In genomic region chr5:58069016-58069705, GRCh38 we compare ENCODE assay signal across 22 cellular contexts.
DNase-seq lines count a peak whose midpoint lies in the region; ATAC-seq and TF ChIP-seq lines count a peak whose summit lies in the region.
"Had no signal": no experiment of that assay in that cellular context is flagged by ENCODE, and none has a peak within 500 bp of the region (broad histone marks: within the 10 kb centered on the region; RNA-seq: fewer than 3 reads in every experiment).

No MANE protein-coding gene starts in this region.

- ATAC-seq in RWPE2 (ENCODE audit: low read depth), result no peak
- ATAC-seq in mucosa of descending colon, result peak; percentile 3
- no peak for ATAC-seq in HG03039 (IDR thresholded peaks at IDR 0.05; ENCODE audit: unreplicated experiment)
- ATAC-seq in GM19455 (IDR thresholded peaks at IDR 0.05; ENCODE audit: unreplicated experiment), result no peak

- H3K36me3 ChIP-seq in breast epithelium (no peaks in the 10 kb centered on the region), mammary epithelial cell (ENCODE audit: insufficient read depth, low read length) (no peaks in the 10 kb centered on the region), RWPE2 (ENCODE audit: low read depth) (no peaks in the 10 kb centered on the region), mucosa of descending colon (ENCODE audit: low read depth) (no peaks in the 10 kb centered on the region)
- H3K36me3 ChIP-seq: BLaER1, SJSA1 had no signal

- no peak for DNase-seq in breast epithelium (ENCODE audit: low spot score in 2 of 2)
- DNase-seq in mammary epithelial cell, result no peak
- DNase-seq in RWPE2 (ENCODE audit: low spot score), result peak; percentile 41
- peak in 2 of 3 donors; percentile 38 to 46 for DNase-seq in mucosa of descending colon
- no peak for DNase-seq in activated T-cell treated with anti-CD3 and anti-CD28 coated beads, Interleukin-2, amount 50 U/mL, for 48 hours
- DNase-seq: 8988T; CD4-positive, alpha-beta T cell; GOT3; HCEC 1CT; NCI-H1092; NCI-H1436; NCI-H187; NCI-H2081 treated with DMSO at 0.1 percent for 48 hours; NCI-H2171; NCI-H226; NCI-H510A; Right ventricle myocardium superior had no signal

- CTCF ChIA-PET in mammary epithelial cell (lab: Charles Lee; ENCODE audit: low non-redundant PET), result no interaction called here

- no peak for TF ChIP-seq POLR2A in breast epithelium (IDR thresholded peaks at IDR 0.05)

- WGBS in mammary epithelial cell (ENCODE audit: low coverage, missing lambda C conversion rate), result 89% methylated on average over 22 of the region's 31 CpGs

- no peak overlapping the region for H3K9ac ChIP-seq in mammary epithelial cell (ENCODE audit: insufficient read depth, low read length)
- H3K9ac ChIP-seq: BLaER1 had no signal

- intact Hi-C loops in breast epithelium (cut with DNase I; ENCODE audit: low total_unique reads) (no loop called here), mammary epithelial cell (cut with micrococcal nuclease) (no loop called here), mucosa of descending colon (cut with DNase I, micrococcal nuclease) (no loop called here)

- H3K27me3 ChIP-seq in breast epithelium (no peaks in the 10 kb centered on the region), mammary epithelial cell (ENCODE audit: insufficient read depth, low read length) (no peaks in the 10 kb centered on the region), RWPE2 (ENCODE audit: insufficient read depth, poor library complexity, severe bottlenecking) (no peaks in the 10 kb centered on the region)
- H3K27me3 ChIP-seq: BLaER1, SJSA1 had no signal

- H3K4me3 ChIP-seq in breast epithelium (no peak overlapping the region), mammary epithelial cell (replicated peaks in 1 of 3; ENCODE audit: insufficient read depth in 1 of 3, low read depth in 2 of 3, low read length in 3 of 3) (no peak overlapping the region), RWPE2 (ENCODE audit: severe bottlenecking) (no peak overlapping the region), mucosa of descending colon (no peak overlapping the region)
- H3K4me3 ChIP-seq: BLaER1, SJSA1 had no signal

- H3K9me3 ChIP-seq in breast epithelium (peaks cover 0 to 5% of the 10 kb centered on the region in 2 donors), mammary epithelial cell (replicated peaks; ENCODE audit: insufficient read depth, low read length) (peaks cover 3% of the 10 kb centered on the region), RWPE2 (ENCODE audit: severe bottlenecking) (no peaks in the 10 kb centered on the region), mucosa of descending colon (no peaks in the 10 kb centered on the region)
- H3K9me3 ChIP-seq: SJSA1 had no signal

- H3K4me1 ChIP-seq in breast epithelium, result no peaks in the 10 kb centered on the region
- no peaks in the 10 kb centered on the region for H3K4me1 ChIP-seq in mammary epithelial cell (ENCODE audit: insufficient read depth, low read length)
- peaks cover 9% of the 10 kb centered on the region for H3K4me1 ChIP-seq in RWPE2 (ENCODE audit: insufficient read depth, poor library complexity, severe bottlenecking)
- peaks cover 10% of the 10 kb centered on the region for H3K4me1 ChIP-seq in mucosa of descending colon (ENCODE audit: low read depth)

- TF ChIP-seq CTCF in breast epithelium (IDR thresholded peaks at IDR 0.05) (no peak), mammary epithelial cell (conservative IDR thresholded peaks at IDR 0.05 in 1 of 2, IDR thresholded peaks at IDR 0.05 in 1 of 2; ENCODE audit: extremely low read depth in 1 of 2, insufficient read depth in 1 of 2, low read depth in 1 of 2, low read length in 2 of 2) (no peak), C4-2B (conservative IDR thresholded peaks at IDR 0.05) (no peak), RWPE2 (IDR thresholded peaks at IDR 0.05; ENCODE audit: poor library complexity, severe bottlenecking) (no peak), mucosa of descending colon (IDR thresholded peaks at IDR 0.05) (no peak)

- peak overlapping the region; percentile 44 to 48 for H3K27ac ChIP-seq in breast epithelium
- H3K27ac ChIP-seq in mammary epithelial cell (ENCODE audit: insufficient read depth, low read depth, low read length), result no peak overlapping the region
- peak overlapping the region; percentile 82 for H3K27ac ChIP-seq in C4-2B
- H3K27ac ChIP-seq in RWPE2 (ENCODE audit: poor library complexity, severe bottlenecking), result no peak overlapping the region
- H3K27ac ChIP-seq: BLaER1, SJSA1 had no signal

- H4K20me1 ChIP-seq in mammary epithelial cell (ENCODE audit: insufficient read depth, low read length), result no peaks in the 10 kb centered on the region
- H4K20me1 ChIP-seq: BLaER1 had no signal

- no peak overlapping the region for H2AFZ ChIP-seq in mammary epithelial cell (ENCODE audit: low read depth, low read length)

- dilution Hi-C loops in mammary epithelial cell (cut with HindIII; ENCODE audit: low sequenced_read_pairs), result no loop called here

- H3K4me2 ChIP-seq in mammary epithelial cell (ENCODE audit: insufficient read depth, low read depth, low read length), result no peak overlapping the region
- H3K4me2 ChIP-seq: BLaER1 had no signal

- in situ Hi-C loops in mammary epithelial cell (cut with MboI; ENCODE audit: low sequenced_read_pairs in 2 of 2), result no loop called here

- BruUV-seq in mammary epithelial cell (replicated peaks; lab: Mats Ljungman, UMichigan), result no TSS peak

- H3K79me2 ChIP-seq in mammary epithelial cell (ENCODE audit: insufficient read depth, low read length), result no peaks in the 10 kb centered on the region

Comparison
In these comparisons a context has a peak if more than half of its experiments do, and no peak if none do; other contexts are left out.
1. H3K27ac ChIP-seq: peak in breast epithelium (2 of 2) and C4-2B (single experiment); none in mammary epithelial cell (single experiment) and RWPE2 (single experiment).
2. DNase-seq: peak in RWPE2 (single experiment) and mucosa of descending colon (2 of 3); none in breast epithelium (0 of 2), mammary epithelial cell (single experiment) and activated T-cell treated with anti-CD3 and anti-CD28 coated beads, Interleukin-2, amount 50 U/mL, for 48 hours (0 of 2).